1 cellular context compared by ENCODE assay signal in the genomic region with DNA sequence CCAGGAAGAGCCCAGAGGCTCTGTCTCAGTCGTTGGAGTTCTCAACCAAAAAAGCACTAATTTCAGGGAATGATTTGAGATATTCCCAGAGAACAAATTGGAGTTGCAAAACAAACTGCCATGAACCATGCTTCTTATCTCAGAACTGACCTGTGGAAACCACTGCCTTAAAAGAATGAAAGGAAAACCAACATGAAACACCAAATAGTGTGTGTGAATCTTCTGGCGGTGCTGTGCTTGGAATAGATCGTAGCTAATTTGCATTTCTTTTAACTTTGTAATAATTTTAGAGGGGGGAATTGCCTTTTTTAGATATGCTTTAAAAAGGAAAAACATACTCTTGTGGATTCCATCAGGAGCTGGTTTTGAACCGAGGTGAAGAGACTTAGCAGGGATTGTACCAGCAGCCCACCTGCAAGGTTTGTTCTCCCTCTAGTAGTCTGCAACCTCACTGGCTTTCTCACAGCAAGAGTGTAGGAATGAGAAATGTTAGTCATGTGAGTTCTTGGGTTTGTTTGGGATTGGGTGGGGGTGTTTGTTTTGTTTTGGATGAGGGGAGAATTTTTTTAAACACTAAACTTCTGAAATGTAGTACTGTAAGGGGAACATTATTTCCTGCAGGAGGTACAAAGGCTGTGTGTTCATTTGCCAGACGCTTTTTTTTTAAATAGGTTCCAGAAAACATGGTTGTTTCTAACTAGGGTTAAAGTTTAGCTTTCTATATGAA.
TF ChIP-seq lines count a peak whose summit lies in the region.

No MANE protein-coding gene starts in this region.

TF ChIP-seq in WTC11, 78 proteins besides CTCF, POLR2A, EP300 and RAD21 (continued from another document):
- TF ChIP-seq ZNF219 (CRISPR knock-in tag; IDR thresholded peaks at IDR 0.05; ENCODE audit: borderline replicate concordance): no peak
- no peak for TF ChIP-seq CBFB (CRISPR knock-in tag; IDR thresholded peaks at IDR 0.05; ENCODE audit: low read depth)
- no peak for TF ChIP-seq RELA (CRISPR knock-in tag; IDR thresholded peaks at IDR 0.05; ENCODE audit: borderline replicate concordance)
- no peak for TF ChIP-seq CREM (CRISPR knock-in tag; IDR thresholded peaks at IDR 0.05)
- no peak for TF ChIP-seq FOXJ3 (CRISPR knock-in tag; IDR thresholded peaks at IDR 0.05; ENCODE audit: borderline replicate concordance)
- TF ChIP-seq EMX1 (CRISPR knock-in tag; IDR thresholded peaks at IDR 0.05): no peak
- TF ChIP-seq, protein P1, sequence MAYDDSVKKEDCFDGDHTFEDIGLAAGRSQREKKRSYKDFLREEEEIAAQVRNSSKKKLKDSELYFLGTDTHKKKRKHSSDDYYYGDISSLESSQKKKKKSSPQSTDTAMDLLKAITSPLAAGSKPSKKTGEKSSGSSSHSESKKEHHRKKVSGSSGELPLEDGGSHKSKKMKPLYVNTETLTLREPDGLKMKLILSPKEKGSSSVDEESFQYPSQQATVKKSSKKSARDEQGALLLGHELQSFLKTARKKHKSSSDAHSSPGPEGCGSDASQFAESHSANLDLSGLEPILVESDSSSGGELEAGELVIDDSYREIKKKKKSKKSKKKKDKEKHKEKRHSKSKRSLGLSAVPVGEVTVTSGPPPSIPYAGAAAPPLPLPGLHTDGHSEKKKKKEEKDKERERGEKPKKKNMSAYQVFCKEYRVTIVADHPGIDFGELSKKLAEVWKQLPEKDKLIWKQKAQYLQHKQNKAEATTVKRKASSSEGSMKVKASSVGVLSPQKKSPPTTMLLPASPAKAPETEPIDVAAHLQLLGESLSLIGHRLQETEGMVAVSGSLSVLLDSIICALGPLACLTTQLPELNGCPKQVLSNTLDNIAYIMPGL (CRISPR knock-in tag; IDR thresholded peaks at IDR 0.05): no peak
- TF ChIP-seq ATF3 (CRISPR knock-in tag; conservative IDR thresholded peaks at IDR 0.05): no peak
- no peak for TF ChIP-seq FOXP1 (CRISPR knock-in tag; IDR thresholded peaks at IDR 0.05; ENCODE audit: borderline replicate concordance)
- TF ChIP-seq ZNF416 (CRISPR knock-in tag; IDR thresholded peaks at IDR 0.05): no peak
- TF ChIP-seq, protein P2, sequence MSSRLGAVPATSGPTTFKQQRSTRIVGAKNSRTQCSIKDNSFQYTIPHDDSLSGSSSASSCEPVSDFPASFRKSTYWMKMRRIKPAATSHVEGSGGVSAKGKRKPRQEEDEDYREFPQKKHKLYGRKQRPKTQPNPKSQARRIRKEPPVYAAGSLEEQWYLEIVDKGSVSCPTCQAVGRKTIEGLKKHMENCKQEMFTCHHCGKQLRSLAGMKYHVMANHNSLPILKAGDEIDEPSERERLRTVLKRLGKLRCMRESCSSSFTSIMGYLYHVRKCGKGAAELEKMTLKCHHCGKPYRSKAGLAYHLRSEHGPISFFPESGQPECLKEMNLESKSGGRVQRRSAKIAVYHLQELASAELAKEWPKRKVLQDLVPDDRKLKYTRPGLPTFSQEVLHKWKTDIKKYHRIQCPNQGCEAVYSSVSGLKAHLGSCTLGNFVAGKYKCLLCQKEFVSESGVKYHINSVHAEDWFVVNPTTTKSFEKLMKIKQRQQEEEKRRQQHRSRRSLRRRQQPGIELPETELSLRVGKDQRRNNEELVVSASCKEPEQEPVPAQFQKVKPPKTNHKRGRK (CRISPR knock-in tag; IDR thresholded peaks at IDR 0.05; ENCODE audit: borderline replicate concordance): no peak
- TF ChIP-seq, protein P3, sequence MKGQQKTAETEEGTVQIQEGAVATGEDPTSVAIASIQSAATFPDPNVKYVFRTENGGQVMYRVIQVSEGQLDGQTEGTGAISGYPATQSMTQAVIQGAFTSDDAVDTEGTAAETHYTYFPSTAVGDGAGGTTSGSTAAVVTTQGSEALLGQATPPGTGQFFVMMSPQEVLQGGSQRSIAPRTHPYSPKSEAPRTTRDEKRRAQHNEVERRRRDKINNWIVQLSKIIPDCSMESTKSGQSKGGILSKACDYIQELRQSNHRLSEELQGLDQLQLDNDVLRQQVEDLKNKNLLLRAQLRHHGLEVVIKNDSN (CRISPR knock-in tag; IDR thresholded peaks at IDR 0.05): no peak
- TF ChIP-seq AFF4 (CRISPR knock-in tag; IDR thresholded peaks at IDR 0.05; ENCODE audit: borderline replicate concordance): no peak
- no peak for TF ChIP-seq ZNF121 (CRISPR knock-in tag; IDR thresholded peaks at IDR 0.05)
TF ChIP-seq in WTC11: peak in this region for 0.
